ENCODE assay signal across 8 cellular contexts in the genomic region with DNA sequence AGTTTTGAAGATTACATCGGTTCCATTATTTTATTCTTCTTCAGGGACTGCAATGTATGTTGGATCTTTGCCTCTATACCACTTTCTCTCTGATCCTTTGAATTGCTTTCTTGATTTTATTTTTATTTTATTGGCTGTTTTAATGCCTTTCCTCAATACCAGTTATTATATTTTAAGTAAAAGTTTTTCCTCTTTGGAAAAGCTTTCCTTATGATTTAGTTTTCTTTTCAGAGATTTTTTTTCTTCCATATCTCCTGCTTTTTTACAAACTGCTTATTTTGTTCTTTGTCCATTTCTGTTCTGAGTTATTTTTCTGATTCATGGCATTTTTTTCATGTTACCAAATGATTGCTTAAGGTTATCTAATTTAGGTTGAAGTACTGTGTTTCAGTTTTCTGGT. TPM values are rescaled to one million over a fixed set of nuclear protein-coding genes. Genes with fewer than 3 reads are reported as not detected.
DNase-seq lines count a peak whose midpoint lies in the region; ATAC-seq and TF ChIP-seq lines count a peak whose summit lies in the region.

No MANE protein-coding gene starts in this region.

- TF ChIP-seq EP300 in sigmoid colon (IDR thresholded peaks at IDR 0.05), result no peak

- H3K9me3 ChIP-seq in T-helper 17 cell (ENCODE audit: control insufficient read depth, low read length, poor library complexity, severe bottlenecking), result no peaks in the 10 kb centered on the region
- no peaks in the 10 kb centered on the region for H3K9me3 ChIP-seq in sigmoid colon

- H3K27ac Mint-ChIP-seq in GM23338 (no peak overlapping the region), T-helper 17 cell (peak overlapping the region; percentile 99), glutamatergic neuron (ENCODE audit: unreplicated experiment) (no peak overlapping the region)

- 0 out of 3 replicates have a peak, but pooled peaks cover 2% of the 10 kb centered on the region for H3K4me1 Mint-ChIP-seq in GM23338
- peaks cover 22% of the 10 kb centered on the region for H3K4me1 Mint-ChIP-seq in T-helper 17 cell
- peaks cover 8% of the 10 kb centered on the region for H3K4me1 Mint-ChIP-seq in glutamatergic neuron (ENCODE audit: low read depth, unreplicated experiment)

- peak overlapping the region; percentile 78; the same call in 1 of the 2 replicates for H3K4me2 ChIP-seq in GM23338

- H2AFZ ChIP-seq in GM23338, result no peak overlapping the region

- H3K9me2 ChIP-seq in GM23338 (ENCODE audit: insufficient read depth), result no peaks in the 10 kb centered on the region

- H3K79me2 ChIP-seq in GM23338 (replicated peaks; ENCODE audit: insufficient read depth), result no peaks in the 10 kb centered on the region

- peaks cover 3% of the 10 kb centered on the region; the same call in 1 of the 2 replicates for H3K36me3 ChIP-seq in GM23338 (ENCODE audit: insufficient read depth)
- H3K36me3 ChIP-seq in sigmoid colon, result peaks cover 0 to 8% (median 0%) of the 10 kb centered on the region in 4 donors

- H3K4me1 ChIP-seq in GM23338 (ENCODE audit: insufficient read depth) (no peaks in the 10 kb centered on the region), sigmoid colon (peaks cover 0 to 12% (median 0%) of the 10 kb centered on the region in 4 donors)

- peaks cover 8% of the 10 kb centered on the region for H3K27me3 Mint-ChIP-seq in GM23338 (ENCODE audit: insufficient read depth, low read depth, poor library complexity)
- H3K27me3 Mint-ChIP-seq in T-helper 17 cell, result no peaks in the 10 kb centered on the region
- H3K27me3 Mint-ChIP-seq in glutamatergic neuron (ENCODE audit: unreplicated experiment), result peaks cover 12% of the 10 kb centered on the region

- no peak for TF ChIP-seq POLR2A in sigmoid colon (IDR thresholded peaks at IDR 0.05)

- DNase-seq in GM23338 (ENCODE audit: low spot score) (no peak), T-helper 17 cell (no peak), glutamatergic neuron (no peak), sigmoid colon (no peak), NCI-H2081 treated with DMSO at 0.1 percent for 48 hours (lab: John Stamatoyannopoulos, UW) (no peak), cerebellar cortex (ENCODE audit: low spot score) (no peak)

- no peak for TF ChIP-seq CTCF in GM23338 (conservative IDR thresholded peaks at IDR 0.05; ENCODE audit: low read depth in 2 of 2)
- no peak for TF ChIP-seq CTCF in glutamatergic neuron (IDR thresholded peaks at IDR 0.05; ENCODE audit: partially characterized antibody, unreplicated experiment)
- no peak for TF ChIP-seq CTCF in sigmoid colon (IDR thresholded peaks at IDR 0.05)

- WGBS in sigmoid colon, 2 donors, result 15 to 77% methylated on average over 1 of the region's 1 CpG

- H3K27me3 ChIP-seq in GM23338 (ENCODE audit: insufficient read depth) (no peaks in the 10 kb centered on the region), sigmoid colon (no peaks in the 10 kb centered on the region)

- H3K4me3 Mint-ChIP-seq in GM23338, result peak overlapping the region; percentile 88
- peak overlapping the region; percentile 95 for H3K4me3 Mint-ChIP-seq in T-helper 17 cell
- peak overlapping the region; percentile 61 for H3K4me3 Mint-ChIP-seq in glutamatergic neuron (ENCODE audit: unreplicated experiment)

- intact Hi-C loops in sigmoid colon (cut with DNase I), result loop anchor here (2.0 kb wide), 1 partner anchor 165 kb away; a partner anchor contains a TSS

- H4K20me1 ChIP-seq in GM23338 (replicated peaks; ENCODE audit: insufficient read depth), result no peaks in the 10 kb centered on the region

- ATAC-seq in GM23338 (no peak), T-helper 17 cell (no peak), GM18909 (IDR thresholded peaks at IDR 0.05; ENCODE audit: poor library complexity, unreplicated experiment) (no peak), HG02885 (IDR thresholded peaks at IDR 0.05; ENCODE audit: poor library complexity, unreplicated experiment) (no peak)

- H3K27ac ChIP-seq in GM23338 (ENCODE audit: low read depth), result no peak overlapping the region
- H3K27ac ChIP-seq in sigmoid colon, result peak overlapping the region in 3 of 4 donors; percentile 74 to 92 (median 84)

- H3K9me3 Mint-ChIP-seq in GM23338 (no peaks in the 10 kb centered on the region; the same call in 2 of the 3 replicates), glutamatergic neuron (ENCODE audit: unreplicated experiment) (peaks cover 8% of the 10 kb centered on the region)

- H3K36me3 Mint-ChIP-seq in GM23338 (ENCODE audit: low read depth) (peaks cover 3% of the 10 kb centered on the region; the same call in 1 of the 3 replicates), T-helper 17 cell (ENCODE audit: low read depth) (no peaks in the 10 kb centered on the region), glutamatergic neuron (ENCODE audit: unreplicated experiment) (peaks cover 4% of the 10 kb centered on the region)

- H3K4me3 ChIP-seq in GM23338 (peak overlapping the region; percentile 63), sigmoid colon (peak overlapping the region in 2 of 4 donors; percentile 48 to 61)

- 0 out of 2 replicates have a peak, but pooled peaks cover 6% of the 10 kb centered on the region for H3F3A ChIP-seq in GM23338 (replicated peaks; ENCODE audit: low read depth)

TF ChIP-seq in GM23338, 12 proteins besides CTCF, POLR2A, EP300 and RAD21 (continues in another document):
- no peak for TF ChIP-seq NANOG (IDR thresholded peaks at IDR 0.05; ENCODE audit: borderline replicate concordance)
- no peak for TF ChIP-seq CREB1 (CRISPR knock-in tag; IDR thresholded peaks at IDR 0.05; ENCODE audit: low read depth)
- no peak for TF ChIP-seq POLR2AphosphoS5 (IDR thresholded peaks at IDR 0.05; ENCODE audit: low read depth)
- TF ChIP-seq STAT1 (IDR thresholded peaks at IDR 0.05; ENCODE audit: unreplicated experiment), result no peak
- TF ChIP-seq, protein P1, sequence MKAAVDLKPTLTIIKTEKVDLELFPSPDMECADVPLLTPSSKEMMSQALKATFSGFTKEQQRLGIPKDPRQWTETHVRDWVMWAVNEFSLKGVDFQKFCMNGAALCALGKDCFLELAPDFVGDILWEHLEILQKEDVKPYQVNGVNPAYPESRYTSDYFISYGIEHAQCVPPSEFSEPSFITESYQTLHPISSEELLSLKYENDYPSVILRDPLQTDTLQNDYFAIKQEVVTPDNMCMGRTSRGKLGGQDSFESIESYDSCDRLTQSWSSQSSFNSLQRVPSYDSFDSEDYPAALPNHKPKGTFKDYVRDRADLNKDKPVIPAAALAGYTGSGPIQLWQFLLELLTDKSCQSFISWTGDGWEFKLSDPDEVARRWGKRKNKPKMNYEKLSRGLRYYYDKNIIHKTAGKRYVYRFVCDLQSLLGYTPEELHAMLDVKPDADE (IDR thresholded peaks at IDR 0.05), result no peak
- TF ChIP-seq, protein P2, sequence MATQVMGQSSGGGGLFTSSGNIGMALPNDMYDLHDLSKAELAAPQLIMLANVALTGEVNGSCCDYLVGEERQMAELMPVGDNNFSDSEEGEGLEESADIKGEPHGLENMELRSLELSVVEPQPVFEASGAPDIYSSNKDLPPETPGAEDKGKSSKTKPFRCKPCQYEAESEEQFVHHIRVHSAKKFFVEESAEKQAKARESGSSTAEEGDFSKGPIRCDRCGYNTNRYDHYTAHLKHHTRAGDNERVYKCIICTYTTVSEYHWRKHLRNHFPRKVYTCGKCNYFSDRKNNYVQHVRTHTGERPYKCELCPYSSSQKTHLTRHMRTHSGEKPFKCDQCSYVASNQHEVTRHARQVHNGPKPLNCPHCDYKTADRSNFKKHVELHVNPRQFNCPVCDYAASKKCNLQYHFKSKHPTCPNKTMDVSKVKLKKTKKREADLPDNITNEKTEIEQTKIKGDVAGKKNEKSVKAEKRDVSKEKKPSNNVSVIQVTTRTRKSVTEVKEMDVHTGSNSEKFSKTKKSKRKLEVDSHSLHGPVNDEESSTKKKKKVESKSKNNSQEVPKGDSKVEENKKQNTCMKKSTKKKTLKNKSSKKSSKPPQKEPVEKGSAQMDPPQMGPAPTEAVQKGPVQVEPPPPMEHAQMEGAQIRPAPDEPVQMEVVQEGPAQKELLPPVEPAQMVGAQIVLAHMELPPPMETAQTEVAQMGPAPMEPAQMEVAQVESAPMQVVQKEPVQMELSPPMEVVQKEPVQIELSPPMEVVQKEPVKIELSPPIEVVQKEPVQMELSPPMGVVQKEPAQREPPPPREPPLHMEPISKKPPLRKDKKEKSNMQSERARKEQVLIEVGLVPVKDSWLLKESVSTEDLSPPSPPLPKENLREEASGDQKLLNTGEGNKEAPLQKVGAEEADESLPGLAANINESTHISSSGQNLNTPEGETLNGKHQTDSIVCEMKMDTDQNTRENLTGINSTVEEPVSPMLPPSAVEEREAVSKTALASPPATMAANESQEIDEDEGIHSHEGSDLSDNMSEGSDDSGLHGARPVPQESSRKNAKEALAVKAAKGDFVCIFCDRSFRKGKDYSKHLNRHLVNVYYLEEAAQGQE (IDR thresholded peaks at IDR 0.05; ENCODE audit: unreplicated experiment), result no peak

RNA-seq across cellular contexts. Expression of a gene that starts 11.5 kb away (rescaled TPM):
- total RNA-seq in GM23338 (2014; rRNA removed; shearing (Covaris generic)), result 26.4 and 35.6 TPM in 2 replicates
- polyA plus RNA-seq in GM23338 (2016; fragmentation: Nextera tagmentation; extraction: Ambion mirVana) (45.1 and 50.6 TPM in 2 replicates), sigmoid colon (10 to 100 TPM; 74.5 to 97.9 (median 87.2) TPM)
- total RNA-seq in T-helper 17 cell (10 to 100 TPM; 40.9 to 41.5 TPM), glutamatergic neuron (ENCODE audit: unreplicated experiment) (71.3 TPM), sigmoid colon (10 to 100 TPM; 28.0 to 46.0 (median 36.9) TPM)

RNA-seq across cellular contexts. Expression of a gene that starts 20.5 kb away (rescaled TPM):
- 21.6 and 29.6 TPM in 2 replicates for total RNA-seq in GM23338 (2014; rRNA removed; shearing (Covaris generic))
- polyA plus RNA-seq in GM23338 (2016; fragmentation: Nextera tagmentation; extraction: Ambion mirVana) (12.7 and 14.4 TPM in 2 replicates), sigmoid colon (10 to 100 TPM; 26.4 to 34.7 (median 29.0) TPM)
- total RNA-seq in T-helper 17 cell (10 to 100 TPM; 33.5 to 34.9 TPM), glutamatergic neuron (ENCODE audit: unreplicated experiment) (56.7 TPM), sigmoid colon (10 to 100 TPM; 18.2 to 19.4 (median 18.9) TPM)

RNA-seq across cellular contexts. Expression of a gene that starts 20.6 kb away (rescaled TPM):
- total RNA-seq in GM23338 (2014; rRNA removed; shearing (Covaris generic)), result 57.8 and 58.8 TPM in 2 replicates
- 48.6 and 51.6 TPM in 2 replicates for polyA plus RNA-seq in GM23338 (2016; fragmentation: Nextera tagmentation; extraction: Ambion mirVana)
- 10 to 100 TPM; 44.8 to 49.3 TPM for total RNA-seq in T-helper 17 cell
- 162 TPM for total RNA-seq in glutamatergic neuron (ENCODE audit: unreplicated experiment)
- total RNA-seq in sigmoid colon, result 10 to 100 TPM; 35.2 to 54.2 (median 43.5) TPM
- polyA plus RNA-seq in sigmoid colon, result 10 to 100 TPM; 35.4 to 60.2 (median 39.8) TPM

RNA-seq across cellular contexts. Expression of a gene that starts 38.4 kb away (rescaled TPM):
- total RNA-seq in GM23338 (2014; rRNA removed; shearing (Covaris generic)), result 15.5 and 22.0 TPM in 2 replicates
- polyA plus RNA-seq in GM23338 (2016; fragmentation: Nextera tagmentation; extraction: Ambion mirVana) (7.3 and 8.1 TPM in 2 replicates), sigmoid colon (1 to 10 TPM in 1 of 3 donors, under 1 TPM in 2; 0.60 to 2.4 (median 0.69) TPM)
- total RNA-seq in T-helper 17 cell (1 to 10 TPM; 1.2 to 1.9 TPM), glutamatergic neuron (ENCODE audit: unreplicated experiment) (5.4 TPM), sigmoid colon (under 1 TPM in 2 of 4 donors, not detected in 2; 0.36 to 0.95 TPM)

RNA-seq across cellular contexts. Expression of a gene that starts 47.1 kb away (rescaled TPM):
- total RNA-seq in GM23338 (2014; rRNA removed; shearing (Covaris generic)), result 18.0 and 22.7 TPM in 2 replicates
- polyA plus RNA-seq in GM23338 (2016; fragmentation: Nextera tagmentation; extraction: Ambion mirVana), result 9.3 and 9.6 TPM in 2 replicates
- 10 to 100 TPM; 34.8 to 36.3 TPM for total RNA-seq in T-helper 17 cell
- 31.5 TPM for total RNA-seq in glutamatergic neuron (ENCODE audit: unreplicated experiment)
- total RNA-seq in sigmoid colon, result 10 to 100 TPM; 13.2 to 18.0 (median 15.1) TPM
- 10 to 100 TPM; 19.2 to 35.0 (median 29.8) TPM for polyA plus RNA-seq in sigmoid colon
